Comparison of ENCODE assay signal across 6 cellular contexts in genomic region chr9:137077758-137078693, GRCh38. TPM values are rescaled to one million over a fixed set of nuclear protein-coding genes. Genes with fewer than 3 reads are reported as not detected.
DNase-seq lines count a peak whose midpoint lies in the region; ATAC-seq, FAIRE-seq and TF ChIP-seq lines count a peak whose summit lies in the region.

No MANE protein-coding gene starts in this region.

- no peak for TF ChIP-seq CTCF in kidney epithelial cell (IDR thresholded peaks at IDR 0.05; ENCODE audit: insufficient read depth, low read length, poor library complexity, severe bottlenecking)

- DNase-seq in Right ventricle myocardium inferior (ENCODE audit: missing footprints) (peak; percentile 71), cardiac septum (ENCODE audit: low spot score) (no peak), kidney epithelial cell (ENCODE audit: low read depth) (no peak), urothelium cell line (ENCODE audit: low spot score) (no peak), DMS153 (lab: John Stamatoyannopoulos, UW) (no peak)
- peak; percentile 43 for DNase-seq in activated CD8-positive, alpha-beta memory T cell treated with anti-CD3 and anti-CD28 coated beads, Interleukin-2, amount 50 U/mL, for 4 hours

- H3K36me3 ChIP-seq in kidney epithelial cell (ENCODE audit: control insufficient read depth, insufficient read depth, low read length) = peaks cover 4% of the 10 kb centered on the region

- intact Hi-C loops in Right ventricle myocardium inferior (cut with DNase I) = no loop called here
- intact Hi-C loops in cardiac septum (cut with DNase I) = no loop called here

- FAIRE-seq in urothelium cell line (lab: Jason Lieb, UNC) = peak; percentile 23

- ATAC-seq in Right ventricle myocardium inferior = peak; percentile 6

- H3K27me3 ChIP-seq in kidney epithelial cell (ENCODE audit: control insufficient read depth, insufficient read depth, low read length) = peaks cover 6% of the 10 kb centered on the region

- H3K4me3 ChIP-seq in kidney epithelial cell (ENCODE audit: low read depth, low read length) = peak overlapping the region; percentile 68

RNA-seq across cellular contexts. Expression of gene UAP1L1, which starts 0.7 kb away (rescaled TPM):
- 13.6 TPM for total RNA-seq in Right ventricle myocardium inferior
- total RNA-seq in cardiac septum = 6.5 TPM
- total RNA-seq in kidney epithelial cell = 9.7 and 11.7 TPM in 2 replicates

RNA-seq across cellular contexts. Expression of gene SAPCD2, which starts 7.7 kb away (rescaled TPM):
- total RNA-seq in Right ventricle myocardium inferior (0.22 TPM), cardiac septum (0.11 TPM), kidney epithelial cell (5.3 and 5.8 TPM in 2 replicates)

RNA-seq across cellular contexts. Expression of gene MAN1B1, which starts 8.8 kb away (rescaled TPM):
- total RNA-seq in Right ventricle myocardium inferior (20.4 TPM), cardiac septum (27.2 TPM), kidney epithelial cell (76.8 and 80.3 TPM in 2 replicates)

RNA-seq across cellular contexts. Expression of gene ENTPD2, which starts 24.2 kb away (rescaled TPM):
- total RNA-seq in Right ventricle myocardium inferior (2.7 TPM), cardiac septum (0.92 TPM), kidney epithelial cell (0.21 TPM in 1 of 2 replicates, not detected in the other)

RNA-seq across cellular contexts. Expression of gene NPDC1, which starts 32.0 kb away (rescaled TPM):
- total RNA-seq in Right ventricle myocardium inferior = 69.0 TPM
- total RNA-seq in cardiac septum = 96.4 TPM
- 58.3 and 76.1 TPM in 2 replicates for total RNA-seq in kidney epithelial cell

Comparison
In these comparisons a context has a peak if more than half of its experiments do, and no peak if none do; other contexts are left out.
1. DNase-seq: peak in Right ventricle myocardium inferior (single experiment) and activated CD8-positive, alpha-beta memory T cell treated with anti-CD3 and anti-CD28 coated beads, Interleukin-2, amount 50 U/mL, for 4 hours (single experiment); none in cardiac septum (single experiment), kidney epithelial cell (single experiment), urothelium cell line (single experiment) and DMS153 (single experiment).